ENCODE assay signal across 9 cellular contexts in the genomic region with DNA sequence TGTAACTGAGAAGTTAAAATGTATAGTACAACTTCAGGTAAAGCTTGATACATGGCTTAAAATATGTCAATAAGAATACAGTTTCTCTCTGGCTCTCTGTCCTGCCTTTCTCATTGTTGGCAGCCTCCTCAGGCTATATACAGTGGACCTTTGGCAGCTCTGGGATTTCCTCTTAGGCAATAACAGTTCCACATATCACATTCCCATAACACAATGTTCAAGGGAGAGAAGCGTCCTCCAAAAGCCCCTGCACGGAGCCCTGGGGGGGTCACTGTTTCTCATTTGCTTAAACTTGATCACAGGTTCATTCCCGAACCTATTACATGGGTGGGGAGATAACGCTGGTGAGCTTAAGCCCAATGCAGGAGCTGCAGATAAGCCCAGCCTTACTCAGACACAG. TPM values are rescaled to one million over a fixed set of nuclear protein-coding genes. Genes with fewer than 3 reads are reported as not detected.
"Had no signal": no experiment of that assay in that cellular context is flagged by ENCODE, and none has a peak within 500 bp of the region (broad histone marks: within the 10 kb centered on the region; RNA-seq: fewer than 3 reads in every experiment).

No MANE protein-coding gene starts in this region.

- H3K4me3 ChIP-seq: gastroesophageal sphincter, thyroid gland, uterus had no signal

- H3K27ac ChIP-seq: brain microvascular endothelial cell, gastroesophageal sphincter, thyroid gland, uterus had no signal

- H3K36me3 ChIP-seq: brain microvascular endothelial cell, gastroesophageal sphincter, thyroid gland, uterus had no signal

- DNase-seq: amygdala, brain microvascular endothelial cell, kidney glomerular epithelial cell, mesenchymal stem cell, thyroid gland, uterus had no signal

- H3K4me1 ChIP-seq: gastroesophageal sphincter, thyroid gland, uterus had no signal

- ATAC-seq: gastroesophageal sphincter; stimulated activated effector memory CD8-positive, alpha-beta T cell treated with anti-CD3 and anti-CD28 coated beads, Interleukin-12 subunit alpha, Interleukin-12 subunit beta, amount 100 ng/mL, for 72 hours had no signal

- H3K27me3 ChIP-seq: brain microvascular endothelial cell, gastroesophageal sphincter, thyroid gland, uterus had no signal

- H3K9me3 ChIP-seq: gastroesophageal sphincter, thyroid gland, uterus had no signal

RNA-seq across cellular contexts. Expression of gene FLRT3, which starts 4.4 kb away (rescaled TPM):
- total RNA-seq: activated T-helper 2 cell treated with anti-CD3 and anti-CD28 coated beads, Interferon-gamma antibody, Interleukin-2, Interleukin-4, amounts not matched to agents 10 μg/mL and 5 μg/mL and 100 μg/mL, durations not matched to agents 14 hours and 24 hours and 36 hours had no signal
